1 cellular context compared by ENCODE assay signal in the genomic region with DNA sequence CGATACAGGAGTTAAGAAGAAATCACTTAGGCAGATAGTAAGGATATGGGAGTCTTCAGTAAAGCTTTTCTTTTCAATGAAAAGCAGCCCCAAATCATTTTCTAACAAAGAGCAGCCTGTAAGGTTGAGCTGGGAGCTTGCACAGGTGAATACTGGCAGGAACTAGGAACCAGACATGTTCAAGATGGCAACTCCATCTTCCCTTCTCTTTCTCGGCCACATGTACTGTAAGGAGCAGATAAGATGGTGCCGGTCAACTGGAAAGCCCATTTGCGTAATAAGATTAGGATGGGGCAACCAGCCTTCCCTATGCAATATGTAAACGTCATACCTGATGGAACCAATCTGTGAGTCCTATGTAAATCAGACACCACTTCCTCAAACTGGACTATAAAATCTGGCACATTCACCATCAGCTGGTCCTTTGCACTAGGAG.
TF ChIP-seq lines count a peak whose summit lies in the region.

No MANE protein-coding gene starts in this region.

TF ChIP-seq in K562, 482 proteins besides CTCF, POLR2A, EP300 and RAD21 (continued from another document and continues in another):
- TF ChIP-seq, protein P1, sequence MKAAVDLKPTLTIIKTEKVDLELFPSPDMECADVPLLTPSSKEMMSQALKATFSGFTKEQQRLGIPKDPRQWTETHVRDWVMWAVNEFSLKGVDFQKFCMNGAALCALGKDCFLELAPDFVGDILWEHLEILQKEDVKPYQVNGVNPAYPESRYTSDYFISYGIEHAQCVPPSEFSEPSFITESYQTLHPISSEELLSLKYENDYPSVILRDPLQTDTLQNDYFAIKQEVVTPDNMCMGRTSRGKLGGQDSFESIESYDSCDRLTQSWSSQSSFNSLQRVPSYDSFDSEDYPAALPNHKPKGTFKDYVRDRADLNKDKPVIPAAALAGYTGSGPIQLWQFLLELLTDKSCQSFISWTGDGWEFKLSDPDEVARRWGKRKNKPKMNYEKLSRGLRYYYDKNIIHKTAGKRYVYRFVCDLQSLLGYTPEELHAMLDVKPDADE (conservative IDR thresholded peaks at IDR 0.05; ENCODE audit: control insufficient read depth, low read depth, low read length), result no peak
- TF ChIP-seq RBM14 (IDR thresholded peaks at IDR 0.05; ENCODE audit: borderline replicate concordance, insufficient read depth, low read depth, low read length) (no peak), SMARCA4 (IDR thresholded peaks at IDR 0.05) (no peak), HMGN3 (IDR thresholded peaks at IDR 0.05; ENCODE audit: borderline replicate concordance, extremely low read depth, insufficient read length, low read depth, low read length) (no peak), HLTF (IDR thresholded peaks at IDR 0.05) (no peak), POLR2AphosphoS2 (IDR thresholded peaks at IDR 0.05; ENCODE audit: low read length) (no peak), OTX1 (CRISPR knock-in tag; IDR thresholded peaks at IDR 0.05) (no peak), ZNF184 (CRISPR knock-in tag; IDR thresholded peaks at IDR 0.05) (no peak), TARDBP (IDR thresholded peaks at IDR 0.05) (no peak), MAZ (CRISPR knock-in tag; conservative IDR thresholded peaks at IDR 0.05 in 1 of 2, IDR thresholded peaks at IDR 0.05 in 1 of 2) (peak in 1 of 2 experiments; percentile 13; a peak in 1 of 4 replicates), ZNF695 (CRISPR knock-in tag; IDR thresholded peaks at IDR 0.05) (no peak), BRD4 (IDR thresholded peaks at IDR 0.05) (no peak), RBM34 (IDR thresholded peaks at IDR 0.05; ENCODE audit: borderline replicate concordance, insufficient read depth, low read length) (no peak), ZNF143 (CRISPR knock-in tag; IDR thresholded peaks at IDR 0.05) (no peak), ZNF696 (CRISPR knock-in tag; conservative IDR thresholded peaks at IDR 0.05) (no peak), DIDO1 (tag; IDR thresholded peaks at IDR 0.05; ENCODE audit: low read depth) (no peak), HNRNPH1 (optimal IDR thresholded peaks at IDR 0.05; ENCODE audit: low read depth, low read length) (no peak), SMAD1 (IDR thresholded peaks at IDR 0.05; ENCODE audit: low read depth, low read length, partially characterized antibody) (no peak), NFIX (CRISPR knock-in tag; IDR thresholded peaks at IDR 0.05; ENCODE audit: low read depth) (no peak), ZNF239 (CRISPR knock-in tag; IDR thresholded peaks at IDR 0.05) (no peak), NFE2 (IDR thresholded peaks at IDR 0.05; ENCODE audit: low read depth) (no peak), NFE2L1 (tag; IDR thresholded peaks at IDR 0.05; ENCODE audit: borderline replicate concordance, low read depth) (no peak)
- TF ChIP-seq, protein P2, sequence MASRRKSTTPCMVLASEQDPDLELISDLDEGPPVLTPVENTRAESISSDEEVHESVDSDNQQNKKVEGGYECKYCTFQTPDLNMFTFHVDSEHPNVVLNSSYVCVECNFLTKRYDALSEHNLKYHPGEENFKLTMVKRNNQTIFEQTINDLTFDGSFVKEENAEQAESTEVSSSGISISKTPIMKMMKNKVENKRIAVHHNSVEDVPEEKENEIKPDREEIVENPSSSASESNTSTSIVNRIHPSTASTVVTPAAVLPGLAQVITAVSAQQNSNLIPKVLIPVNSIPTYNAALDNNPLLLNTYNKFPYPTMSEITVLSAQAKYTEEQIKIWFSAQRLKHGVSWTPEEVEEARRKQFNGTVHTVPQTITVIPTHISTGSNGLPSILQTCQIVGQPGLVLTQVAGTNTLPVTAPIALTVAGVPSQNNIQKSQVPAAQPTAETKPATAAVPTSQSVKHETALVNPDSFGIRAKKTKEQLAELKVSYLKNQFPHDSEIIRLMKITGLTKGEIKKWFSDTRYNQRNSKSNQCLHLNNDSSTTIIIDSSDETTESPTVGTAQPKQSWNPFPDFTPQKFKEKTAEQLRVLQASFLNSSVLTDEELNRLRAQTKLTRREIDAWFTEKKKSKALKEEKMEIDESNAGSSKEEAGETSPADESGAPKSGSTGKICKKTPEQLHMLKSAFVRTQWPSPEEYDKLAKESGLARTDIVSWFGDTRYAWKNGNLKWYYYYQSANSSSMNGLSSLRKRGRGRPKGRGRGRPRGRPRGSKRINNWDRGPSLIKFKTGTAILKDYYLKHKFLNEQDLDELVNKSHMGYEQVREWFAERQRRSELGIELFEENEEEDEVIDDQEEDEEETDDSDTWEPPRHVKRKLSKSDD (conservative IDR thresholded peaks at IDR 0.05; ENCODE audit: low read length), result no peak
- TF ChIP-seq, protein P3, sequence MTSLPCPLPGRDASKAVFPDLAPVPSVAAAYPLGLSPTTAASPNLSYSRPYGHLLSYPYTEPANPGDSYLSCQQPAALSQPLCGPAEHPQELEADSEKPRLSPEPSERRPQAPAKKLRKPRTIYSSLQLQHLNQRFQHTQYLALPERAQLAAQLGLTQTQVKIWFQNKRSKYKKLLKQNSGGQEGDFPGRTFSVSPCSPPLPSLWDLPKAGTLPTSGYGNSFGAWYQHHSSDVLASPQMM (CRISPR knock-in tag; IDR thresholded peaks at IDR 0.05), result no peak
- TF ChIP-seq, protein P4, sequence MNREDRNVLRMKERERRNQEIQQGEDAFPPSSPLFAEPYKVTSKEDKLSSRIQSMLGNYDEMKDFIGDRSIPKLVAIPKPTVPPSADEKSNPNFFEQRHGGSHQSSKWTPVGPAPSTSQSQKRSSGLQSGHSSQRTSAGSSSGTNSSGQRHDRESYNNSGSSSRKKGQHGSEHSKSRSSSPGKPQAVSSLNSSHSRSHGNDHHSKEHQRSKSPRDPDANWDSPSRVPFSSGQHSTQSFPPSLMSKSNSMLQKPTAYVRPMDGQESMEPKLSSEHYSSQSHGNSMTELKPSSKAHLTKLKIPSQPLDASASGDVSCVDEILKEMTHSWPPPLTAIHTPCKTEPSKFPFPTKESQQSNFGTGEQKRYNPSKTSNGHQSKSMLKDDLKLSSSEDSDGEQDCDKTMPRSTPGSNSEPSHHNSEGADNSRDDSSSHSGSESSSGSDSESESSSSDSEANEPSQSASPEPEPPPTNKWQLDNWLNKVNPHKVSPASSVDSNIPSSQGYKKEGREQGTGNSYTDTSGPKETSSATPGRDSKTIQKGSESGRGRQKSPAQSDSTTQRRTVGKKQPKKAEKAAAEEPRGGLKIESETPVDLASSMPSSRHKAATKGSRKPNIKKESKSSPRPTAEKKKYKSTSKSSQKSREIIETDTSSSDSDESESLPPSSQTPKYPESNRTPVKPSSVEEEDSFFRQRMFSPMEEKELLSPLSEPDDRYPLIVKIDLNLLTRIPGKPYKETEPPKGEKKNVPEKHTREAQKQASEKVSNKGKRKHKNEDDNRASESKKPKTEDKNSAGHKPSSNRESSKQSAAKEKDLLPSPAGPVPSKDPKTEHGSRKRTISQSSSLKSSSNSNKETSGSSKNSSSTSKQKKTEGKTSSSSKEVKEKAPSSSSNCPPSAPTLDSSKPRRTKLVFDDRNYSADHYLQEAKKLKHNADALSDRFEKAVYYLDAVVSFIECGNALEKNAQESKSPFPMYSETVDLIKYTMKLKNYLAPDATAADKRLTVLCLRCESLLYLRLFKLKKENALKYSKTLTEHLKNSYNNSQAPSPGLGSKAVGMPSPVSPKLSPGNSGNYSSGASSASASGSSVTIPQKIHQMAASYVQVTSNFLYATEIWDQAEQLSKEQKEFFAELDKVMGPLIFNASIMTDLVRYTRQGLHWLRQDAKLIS (CRISPR knock-in tag; IDR thresholded peaks at IDR 0.05), result no peak
- TF ChIP-seq, protein P5, sequence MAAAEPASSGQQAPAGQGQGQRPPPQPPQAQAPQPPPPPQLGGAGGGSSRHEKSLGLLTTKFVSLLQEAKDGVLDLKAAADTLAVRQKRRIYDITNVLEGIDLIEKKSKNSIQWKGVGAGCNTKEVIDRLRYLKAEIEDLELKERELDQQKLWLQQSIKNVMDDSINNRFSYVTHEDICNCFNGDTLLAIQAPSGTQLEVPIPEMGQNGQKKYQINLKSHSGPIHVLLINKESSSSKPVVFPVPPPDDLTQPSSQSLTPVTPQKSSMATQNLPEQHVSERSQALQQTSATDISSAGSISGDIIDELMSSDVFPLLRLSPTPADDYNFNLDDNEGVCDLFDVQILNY (CRISPR knock-in tag; IDR thresholded peaks at IDR 0.05), result no peak
- TF ChIP-seq, protein P6, sequence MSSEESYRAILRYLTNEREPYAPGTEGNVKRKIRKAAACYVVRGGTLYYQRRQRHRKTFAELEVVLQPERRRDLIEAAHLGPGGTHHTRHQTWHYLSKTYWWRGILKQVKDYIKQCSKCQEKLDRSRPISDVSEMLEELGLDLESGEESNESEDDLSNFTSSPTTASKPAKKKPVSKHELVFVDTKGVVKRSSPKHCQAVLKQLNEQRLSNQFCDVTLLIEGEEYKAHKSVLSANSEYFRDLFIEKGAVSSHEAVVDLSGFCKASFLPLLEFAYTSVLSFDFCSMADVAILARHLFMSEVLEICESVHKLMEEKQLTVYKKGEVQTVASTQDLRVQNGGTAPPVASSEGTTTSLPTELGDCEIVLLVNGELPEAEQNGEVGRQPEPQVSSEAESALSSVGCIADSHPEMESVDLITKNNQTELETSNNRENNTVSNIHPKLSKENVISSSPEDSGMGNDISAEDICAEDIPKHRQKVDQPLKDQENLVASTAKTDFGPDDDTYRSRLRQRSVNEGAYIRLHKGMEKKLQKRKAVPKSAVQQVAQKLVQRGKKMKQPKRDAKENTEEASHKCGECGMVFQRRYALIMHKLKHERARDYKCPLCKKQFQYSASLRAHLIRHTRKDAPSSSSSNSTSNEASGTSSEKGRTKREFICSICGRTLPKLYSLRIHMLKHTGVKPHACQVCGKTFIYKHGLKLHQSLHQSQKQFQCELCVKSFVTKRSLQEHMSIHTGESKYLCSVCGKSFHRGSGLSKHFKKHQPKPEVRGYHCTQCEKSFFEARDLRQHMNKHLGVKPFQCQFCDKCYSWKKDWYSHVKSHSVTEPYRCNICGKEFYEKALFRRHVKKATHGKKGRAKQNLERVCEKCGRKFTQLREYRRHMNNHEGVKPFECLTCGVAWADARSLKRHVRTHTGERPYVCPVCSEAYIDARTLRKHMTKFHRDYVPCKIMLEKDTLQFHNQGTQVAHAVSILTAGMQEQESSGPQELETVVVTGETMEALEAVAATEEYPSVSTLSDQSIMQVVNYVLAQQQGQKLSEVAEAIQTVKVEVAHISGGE (CRISPR knock-in tag; IDR thresholded peaks at IDR 0.05), result peak in 1 of 3 experiments; percentile 27; a peak in 1 of 6 replicates
- TF ChIP-seq, protein P7, sequence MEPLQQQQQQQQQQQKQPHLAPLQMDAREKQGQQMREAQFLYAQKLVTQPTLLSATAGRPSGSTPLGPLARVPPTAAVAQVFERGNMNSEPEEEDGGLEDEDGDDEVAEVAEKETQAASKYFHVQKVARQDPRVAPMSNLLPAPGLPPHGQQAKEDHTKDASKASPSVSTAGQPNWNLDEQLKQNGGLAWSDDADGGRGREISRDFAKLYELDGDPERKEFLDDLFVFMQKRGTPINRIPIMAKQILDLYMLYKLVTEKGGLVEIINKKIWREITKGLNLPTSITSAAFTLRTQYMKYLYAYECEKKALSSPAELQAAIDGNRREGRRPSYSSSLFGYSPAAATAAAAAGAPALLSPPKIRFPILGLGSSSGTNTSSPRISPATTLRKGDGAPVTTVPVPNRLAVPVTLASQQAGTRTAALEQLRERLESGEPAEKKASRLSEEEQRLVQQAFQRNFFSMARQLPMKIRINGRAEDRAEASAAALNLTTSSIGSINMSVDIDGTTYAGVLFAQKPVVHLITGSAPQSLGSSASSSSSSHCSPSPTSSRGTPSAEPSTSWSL (CRISPR knock-in tag; IDR thresholded peaks at IDR 0.05; ENCODE audit: borderline replicate concordance), result no peak
- TF ChIP-seq, protein P8, sequence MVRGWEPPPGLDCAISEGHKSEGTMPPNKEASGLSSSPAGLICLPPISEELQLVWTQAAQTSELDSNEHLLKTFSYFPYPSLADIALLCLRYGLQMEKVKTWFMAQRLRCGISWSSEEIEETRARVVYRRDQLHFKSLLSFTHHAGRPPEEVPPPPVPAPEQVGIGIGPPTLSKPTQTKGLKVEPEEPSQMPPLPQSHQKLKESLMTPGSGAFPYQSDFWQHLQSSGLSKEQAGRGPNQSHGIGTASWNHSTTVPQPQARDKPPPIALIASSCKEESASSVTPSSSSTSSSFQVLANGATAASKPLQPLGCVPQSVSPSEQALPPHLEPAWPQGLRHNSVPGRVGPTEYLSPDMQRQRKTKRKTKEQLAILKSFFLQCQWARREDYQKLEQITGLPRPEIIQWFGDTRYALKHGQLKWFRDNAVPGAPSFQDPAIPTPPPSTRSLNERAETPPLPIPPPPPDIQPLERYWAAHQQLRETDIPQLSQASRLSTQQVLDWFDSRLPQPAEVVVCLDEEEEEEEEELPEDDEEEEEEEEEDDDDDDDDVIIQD (CRISPR knock-in tag; IDR thresholded peaks at IDR 0.05), result no peak
- TF ChIP-seq, protein P9, sequence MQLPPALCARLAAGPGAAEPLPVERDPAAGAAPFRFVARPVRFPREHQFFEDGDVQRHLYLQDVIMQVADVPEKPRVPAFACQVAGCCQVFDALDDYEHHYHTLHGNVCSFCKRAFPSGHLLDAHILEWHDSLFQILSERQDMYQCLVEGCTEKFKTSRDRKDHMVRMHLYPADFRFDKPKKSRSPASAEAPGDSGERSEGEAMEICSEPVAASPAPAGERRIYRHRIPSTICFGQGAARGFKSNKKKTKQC (CRISPR knock-in tag; IDR thresholded peaks at IDR 0.05), result no peak
- TF ChIP-seq, protein P10, sequence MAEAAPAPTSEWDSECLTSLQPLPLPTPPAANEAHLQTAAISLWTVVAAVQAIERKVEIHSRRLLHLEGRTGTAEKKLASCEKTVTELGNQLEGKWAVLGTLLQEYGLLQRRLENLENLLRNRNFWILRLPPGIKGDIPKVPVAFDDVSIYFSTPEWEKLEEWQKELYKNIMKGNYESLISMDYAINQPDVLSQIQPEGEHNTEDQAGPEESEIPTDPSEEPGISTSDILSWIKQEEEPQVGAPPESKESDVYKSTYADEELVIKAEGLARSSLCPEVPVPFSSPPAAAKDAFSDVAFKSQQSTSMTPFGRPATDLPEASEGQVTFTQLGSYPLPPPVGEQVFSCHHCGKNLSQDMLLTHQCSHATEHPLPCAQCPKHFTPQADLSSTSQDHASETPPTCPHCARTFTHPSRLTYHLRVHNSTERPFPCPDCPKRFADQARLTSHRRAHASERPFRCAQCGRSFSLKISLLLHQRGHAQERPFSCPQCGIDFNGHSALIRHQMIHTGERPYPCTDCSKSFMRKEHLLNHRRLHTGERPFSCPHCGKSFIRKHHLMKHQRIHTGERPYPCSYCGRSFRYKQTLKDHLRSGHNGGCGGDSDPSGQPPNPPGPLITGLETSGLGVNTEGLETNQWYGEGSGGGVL (CRISPR knock-in tag; IDR thresholded peaks at IDR 0.05), result no peak
- TF ChIP-seq, protein P11, sequence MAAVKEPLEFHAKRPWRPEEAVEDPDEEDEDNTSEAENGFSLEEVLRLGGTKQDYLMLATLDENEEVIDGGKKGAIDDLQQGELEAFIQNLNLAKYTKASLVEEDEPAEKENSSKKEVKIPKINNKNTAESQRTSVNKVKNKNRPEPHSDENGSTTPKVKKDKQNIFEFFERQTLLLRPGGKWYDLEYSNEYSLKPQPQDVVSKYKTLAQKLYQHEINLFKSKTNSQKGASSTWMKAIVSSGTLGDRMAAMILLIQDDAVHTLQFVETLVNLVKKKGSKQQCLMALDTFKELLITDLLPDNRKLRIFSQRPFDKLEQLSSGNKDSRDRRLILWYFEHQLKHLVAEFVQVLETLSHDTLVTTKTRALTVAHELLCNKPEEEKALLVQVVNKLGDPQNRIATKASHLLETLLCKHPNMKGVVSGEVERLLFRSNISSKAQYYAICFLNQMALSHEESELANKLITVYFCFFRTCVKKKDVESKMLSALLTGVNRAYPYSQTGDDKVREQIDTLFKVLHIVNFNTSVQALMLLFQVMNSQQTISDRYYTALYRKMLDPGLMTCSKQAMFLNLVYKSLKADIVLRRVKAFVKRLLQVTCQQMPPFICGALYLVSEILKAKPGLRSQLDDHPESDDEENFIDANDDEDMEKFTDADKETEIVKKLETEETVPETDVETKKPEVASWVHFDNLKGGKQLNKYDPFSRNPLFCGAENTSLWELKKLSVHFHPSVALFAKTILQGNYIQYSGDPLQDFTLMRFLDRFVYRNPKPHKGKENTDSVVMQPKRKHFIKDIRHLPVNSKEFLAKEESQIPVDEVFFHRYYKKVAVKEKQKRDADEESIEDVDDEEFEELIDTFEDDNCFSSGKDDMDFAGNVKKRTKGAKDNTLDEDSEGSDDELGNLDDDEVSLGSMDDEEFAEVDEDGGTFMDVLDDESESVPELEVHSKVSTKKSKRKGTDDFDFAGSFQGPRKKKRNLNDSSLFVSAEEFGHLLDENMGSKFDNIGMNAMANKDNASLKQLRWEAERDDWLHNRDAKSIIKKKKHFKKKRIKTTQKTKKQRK (IDR thresholded peaks at IDR 0.05; ENCODE audit: borderline replicate concordance, low read depth, low read length), result no peak
